26 cellular contexts compared by ENCODE assay signal in genomic region chr2:147092266-147092665, GRCh38.
"Had no signal": no experiment of that assay in that cellular context is flagged by ENCODE, and none has a peak within 500 bp of the region (broad histone marks: within the 10 kb centered on the region; RNA-seq: fewer than 3 reads in every experiment).

No MANE protein-coding gene starts in this region.

- H3K27me3 ChIP-seq: esophagus muscularis mucosa, esophagus squamous epithelium, foreskin keratinocyte, gastrocnemius medialis, gastroesophageal sphincter had no signal

- H3K27ac Mint-ChIP-seq: dendritic cell treated with granulocyte-macrophage colony-stimulating factor and Interleukin-4, amounts not matched to agents 40 ng/mL and 50 ng/mL, for 4 days; effector memory CD8-positive, alpha-beta T cell; endodermal cell had no signal

- ATAC-seq: effector memory CD8-positive, alpha-beta T cell; foreskin keratinocyte; gastrocnemius medialis; gastroesophageal sphincter; heart left ventricle had no signal

- H3K4me1 ChIP-seq: colonic mucosa, esophagus muscularis mucosa, foreskin keratinocyte, gastrocnemius medialis, gastroesophageal sphincter, heart left ventricle had no signal

- H3K4me3 ChIP-seq: colonic mucosa, coronary artery, dorsolateral prefrontal cortex, esophagus muscularis mucosa, esophagus squamous epithelium, gastrocnemius medialis, gastroesophageal sphincter, heart left ventricle had no signal

- H3K4me3 Mint-ChIP-seq: dendritic cell treated with granulocyte-macrophage colony-stimulating factor and Interleukin-4, amounts not matched to agents 40 ng/mL and 50 ng/mL, for 4 days; effector memory CD8-positive, alpha-beta T cell; endodermal cell had no signal

- FAIRE-seq: colon, endometrium, endothelial cell of umbilical vein, frontal cortex had no signal

- H3K27ac ChIP-seq: colonic mucosa, coronary artery, dorsolateral prefrontal cortex, epithelial cell of prostate, esophagus muscularis mucosa, esophagus squamous epithelium, foreskin keratinocyte, gastrocnemius medialis, gastroesophageal sphincter, heart left ventricle had no signal

- H3K9me3 Mint-ChIP-seq: dendritic cell treated with granulocyte-macrophage colony-stimulating factor and Interleukin-4, amounts not matched to agents 40 ng/mL and 50 ng/mL, for 4 days; endodermal cell had no signal

- H3K36me3 ChIP-seq: colonic mucosa, esophagus muscularis mucosa, esophagus squamous epithelium, gastrocnemius medialis, gastroesophageal sphincter, heart left ventricle had no signal

- H3K27me3 Mint-ChIP-seq: dendritic cell treated with granulocyte-macrophage colony-stimulating factor and Interleukin-4, amounts not matched to agents 40 ng/mL and 50 ng/mL, for 4 days; effector memory CD8-positive, alpha-beta T cell had no signal

- H3K9me3 ChIP-seq: colonic mucosa, esophagus muscularis mucosa, esophagus squamous epithelium, gastrocnemius medialis, gastroesophageal sphincter, heart left ventricle had no signal

- DNase-seq: colonic mucosa; cortex of kidney; dermis blood vessel endothelial cell; dorsolateral prefrontal cortex; effector CD4-positive, alpha-beta T cell; effector CD8-positive, alpha-beta T cell; effector memory CD4-positive, alpha-beta T cell; effector memory CD8-positive, alpha-beta T cell; endodermal cell; erythroblast; esophagus squamous epithelium; foreskin keratinocyte; foreskin melanocyte; gastrocnemius medialis; glutamatergic neuron; head of caudate nucleus; heart left ventricle had no signal
